ENCODE assay signal across 8 cellular contexts in the genomic region with DNA sequence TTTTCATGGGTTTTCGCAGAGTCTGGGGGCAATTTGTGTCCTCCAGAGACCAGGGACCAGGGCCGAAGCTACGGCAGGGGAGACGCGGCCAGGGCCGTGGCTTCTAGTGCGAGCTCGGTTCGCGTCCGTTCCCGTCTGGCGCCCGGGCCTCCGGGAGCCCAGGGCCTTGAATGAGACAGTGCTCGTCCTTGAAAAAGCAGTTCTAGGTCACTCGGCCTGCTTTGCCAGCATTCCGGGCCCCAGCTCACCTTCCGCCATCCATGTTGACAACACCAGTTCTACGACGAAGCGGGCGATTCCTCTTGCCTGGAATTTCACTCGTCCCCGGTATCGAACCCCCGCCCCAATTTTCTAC. TPM values are rescaled to one million over a fixed set of nuclear protein-coding genes. Genes with fewer than 3 reads are reported as not detected.
DNase-seq lines count a peak whose midpoint lies in the region; TF ChIP-seq lines count a peak whose summit lies in the region.

No MANE protein-coding gene starts in this region.

- TF ChIP-seq CTCF in spleen (IDR thresholded peaks at IDR 0.05 in 8 of 11, conservative IDR thresholded peaks at IDR 0.05 in 3 of 11), result no peak

- H3K4me3 ChIP-seq in HUES48 (ENCODE audit: low read depth, low read length) (peak overlapping the region; percentile 74), iPS-15b (ENCODE audit: low read depth, low read length) (peak overlapping the region; percentile 95), spleen (peak overlapping the region; percentile 38 to 73 (median 50))

- peaks cover 8% of the 10 kb centered on the region; the same call in 1 of the 2 replicates for H3K4me1 ChIP-seq in HUES48 (ENCODE audit: control insufficient read depth, insufficient read depth, low read length)
- no peaks in the 10 kb centered on the region for H3K4me1 ChIP-seq in iPS-15b (ENCODE audit: control insufficient read depth, insufficient read depth, low read length)
- peaks cover 10 to 46% (median 36%) of the 10 kb centered on the region in 6 donors for H3K4me1 ChIP-seq in spleen

- H3K36me3 ChIP-seq in HUES48 (ENCODE audit: control insufficient read depth, insufficient read depth, low read length) (no peaks in the 10 kb centered on the region), iPS-15b (ENCODE audit: control insufficient read depth, insufficient read depth, low read length) (no peaks in the 10 kb centered on the region), spleen (no peaks in the 10 kb centered on the region)

- WGBS in spleen, 5 donors, result 4 to 14% (median 8%) methylated on average over 20 to 27 of the region's 27 CpGs

- H3K9ac ChIP-seq in HUES48 (ENCODE audit: low read depth, low read length) (peak overlapping the region; percentile 75), iPS-15b (ENCODE audit: low read depth, low read length) (peak overlapping the region; percentile 82)

- intact Hi-C loops in spleen (cut with DNase I; ENCODE audit: low total_unique reads), result no loop called here

- peak; percentile 19 for DNase-seq in stimulated activated CD4-positive, alpha-beta T cell treated with anti-CD3 and anti-CD28 coated beads, Interleukin-12 subunit alpha, Interleukin-12 subunit beta, amount 100 ng/mL, for 4 hours
- DNase-seq in stimulated activated CD4-positive, alpha-beta T cell treated with anti-CD3 and anti-CD28 coated beads, Interleukin-1b, Interleukin-23, amount 100 ng/mL, for 48 hours, result no peak
- DNase-seq in spleen (peak; percentile 91), NCI-H1436 treated with DMSO at 0.1 percent for 48 hours (lab: John Stamatoyannopoulos, UW) (no peak), GDM1 (lab: John Stamatoyannopoulos, UW) (no peak)

- H3K27ac ChIP-seq in HUES48 (ENCODE audit: low read depth, low read length) (no peak overlapping the region), angular gyrus (ENCODE audit: low read depth, low read length) (peak overlapping the region; percentile 97), spleen (peak overlapping the region; percentile 91 to 99 (median 97))

- H3K9me3 ChIP-seq in HUES48 (ENCODE audit: control insufficient read depth, insufficient read depth, low read length) (no peaks in the 10 kb centered on the region), iPS-15b (ENCODE audit: control insufficient read depth, insufficient read depth, low read length) (no peaks in the 10 kb centered on the region), spleen (peaks cover 0 to 13% (median 3%) of the 10 kb centered on the region in 8 donors)

- no peak for TF ChIP-seq POLR2A in spleen (IDR thresholded peaks at IDR 0.05)

- peaks cover 66% of the 10 kb centered on the region for H3K27me3 ChIP-seq in HUES48 (ENCODE audit: control insufficient read depth, insufficient read depth, low read length)
- peaks cover 72% of the 10 kb centered on the region for H3K27me3 ChIP-seq in iPS-15b (ENCODE audit: control insufficient read depth, insufficient read depth, low read length)
- no peaks in the 10 kb centered on the region for H3K27me3 ChIP-seq in spleen (replicated peaks in 1 of 7)

RNA-seq across cellular contexts. Expression of a gene that starts 4.5 kb away (rescaled TPM):
- total RNA-seq in spleen, result not detected
- not detected for polyA plus RNA-seq in spleen

RNA-seq across cellular contexts. Expression of a gene that starts 15.2 kb away (rescaled TPM):
- 1 to 10 TPM in 4 of 7 donors, under 1 TPM in 3; 0.73 to 1.7 (median 1.1) TPM for total RNA-seq in spleen
- under 1 TPM; 0.45 to 0.59 (median 0.52) TPM for polyA plus RNA-seq in spleen

RNA-seq across cellular contexts. Expression of a gene that starts 41.3 kb away (rescaled TPM):
- total RNA-seq in spleen, result 10 to 100 TPM; 34.7 to 48.8 (median 40.2) TPM
- polyA plus RNA-seq in spleen, result 10 to 100 TPM; 15.7 to 19.4 (median 17.1) TPM

Comparison
In these comparisons a context has a peak if more than half of its experiments do, and no peak if none do; other contexts are left out.
1. DNase-seq: peak in stimulated activated CD4-positive, alpha-beta T cell treated with anti-CD3 and anti-CD28 coated beads, Interleukin-12 subunit alpha, Interleukin-12 subunit beta, amount 100 ng/mL, for 4 hours (single experiment) and spleen (single experiment); none in stimulated activated CD4-positive, alpha-beta T cell treated with anti-CD3 and anti-CD28 coated beads, Interleukin-1b, Interleukin-23, amount 100 ng/mL, for 48 hours (single experiment), NCI-H1436 treated with DMSO at 0.1 percent for 48 hours (single experiment) and GDM1 (single experiment).
2. Peak in every context shown above with its lines, with median percentiles within 50 percentile points of each other: H3K4me3 ChIP-seq.